8 cellular contexts compared by ENCODE assay signal in genomic region chr3:66037986-66038369, GRCh38. TPM values are rescaled to one million over a fixed set of nuclear protein-coding genes. Genes with fewer than 3 reads are reported as not detected.
DNase-seq lines count a peak whose midpoint lies in the region; ATAC-seq lines count a peak whose summit lies in the region.

No MANE protein-coding gene starts in this region.

- POLR2A ChIA-PET in activated CD4-positive, alpha-beta memory T cell treated with anti-CD3 and anti-CD28 coated beads, Interleukin-2, amount 10 ng/mL, durations not matched to agents 7 days and 5 days (lab: Charles Lee), result no interaction called here

- H3K4me3 Mint-ChIP-seq in activated naive CD4-positive, alpha-beta T cell treated with anti-CD3 and anti-CD28 coated beads for 36 hours, result peak overlapping the region; percentile 79
- H3K4me3 Mint-ChIP-seq in activated CD4-positive, alpha-beta memory T cell treated with anti-CD3 and anti-CD28 coated beads, Interleukin-2, amount 10 ng/mL, durations not matched to agents 7 days and 5 days, result peak overlapping the region; percentile 79

- peak overlapping the region; percentile 79 for H3K4me3 ChIP-seq in right cardiac atrium (ENCODE audit: low read length)
- H3K4me3 ChIP-seq in skeletal muscle tissue (ENCODE audit: low read length in 3 of 3), result peak overlapping the region; percentile 87 to 95 (median 91)

- H3K4me1 ChIP-seq in right cardiac atrium (ENCODE audit: control insufficient read depth, insufficient read depth, low read length), result peaks cover 8% of the 10 kb centered on the region
- peaks cover 20 to 24% (median 21%) of the 10 kb centered on the region in 3 donors for H3K4me1 ChIP-seq in skeletal muscle tissue (ENCODE audit: control insufficient read depth in 3 of 3, insufficient read depth in 3 of 3, low read length in 3 of 3)

- no peaks in the 10 kb centered on the region for H3K36me3 ChIP-seq in skeletal muscle tissue (ENCODE audit: control insufficient read depth in 3 of 3, insufficient read depth in 3 of 3, low read length in 3 of 3)

- H3K27ac ChIP-seq in right cardiac atrium (ENCODE audit: low read length) (peak overlapping the region; percentile 92), skeletal muscle tissue (ENCODE audit: low read depth, low read length) (peak overlapping the region; percentile 87)

- ATAC-seq in right cardiac atrium (peak; percentile 2 to 7), GM21786 (IDR thresholded peaks at IDR 0.05; ENCODE audit: unreplicated experiment) (no peak), GM21447 (IDR thresholded peaks at IDR 0.05; ENCODE audit: unreplicated experiment) (no peak)

- H3K27ac Mint-ChIP-seq in activated naive CD4-positive, alpha-beta T cell treated with anti-CD3 and anti-CD28 coated beads for 36 hours, result no peak overlapping the region
- no peak overlapping the region for H3K27ac Mint-ChIP-seq in activated CD4-positive, alpha-beta memory T cell treated with anti-CD3 and anti-CD28 coated beads, Interleukin-2, amount 10 ng/mL, durations not matched to agents 7 days and 5 days

- no peaks in the 10 kb centered on the region for H3K9me3 Mint-ChIP-seq in activated naive CD4-positive, alpha-beta T cell treated with anti-CD3 and anti-CD28 coated beads for 36 hours
- H3K9me3 Mint-ChIP-seq in activated CD4-positive, alpha-beta memory T cell treated with anti-CD3 and anti-CD28 coated beads, Interleukin-2, amount 10 ng/mL, durations not matched to agents 7 days and 5 days, result no peaks in the 10 kb centered on the region

- peaks cover 2% of the 10 kb centered on the region for H3K36me3 Mint-ChIP-seq in activated naive CD4-positive, alpha-beta T cell treated with anti-CD3 and anti-CD28 coated beads for 36 hours (ENCODE audit: low read depth)
- no peaks in the 10 kb centered on the region for H3K36me3 Mint-ChIP-seq in activated CD4-positive, alpha-beta memory T cell treated with anti-CD3 and anti-CD28 coated beads, Interleukin-2, amount 10 ng/mL, durations not matched to agents 7 days and 5 days (ENCODE audit: low read depth)

- no peaks in the 10 kb centered on the region for H3K27me3 ChIP-seq in right cardiac atrium (ENCODE audit: control insufficient read depth, insufficient read depth)
- H3K27me3 ChIP-seq in skeletal muscle tissue (ENCODE audit: control insufficient read depth in 3 of 3, insufficient read depth in 3 of 3, low read length in 3 of 3), result no peaks in the 10 kb centered on the region

- intact Hi-C loops in activated naive CD4-positive, alpha-beta T cell treated with anti-CD3 and anti-CD28 coated beads for 36 hours (cut with micrococcal nuclease), result loop anchor here (5.0 kb wide), 1 partner anchor 184 kb away; the partner anchor contains the start of gene SLC25A26
- intact Hi-C loops in right cardiac atrium (cut with DNase I), result loop anchor here in 3 of 4 donors (5.0 to 10.0 kb wide), 8 partner anchors 73 to 253 kb away; no protein-coding TSS in a partner anchor

- CTCF ChIA-PET in activated naive CD4-positive, alpha-beta T cell treated with anti-CD3 and anti-CD28 coated beads for 36 hours (lab: Charles Lee), result interaction anchor here (0.7 kb wide), 1 partner anchor 335 kb away, joined by 3 read pairs; no protein-coding TSS in a partner anchor
- CTCF ChIA-PET in activated CD4-positive, alpha-beta memory T cell treated with anti-CD3 and anti-CD28 coated beads, Interleukin-2, amount 10 ng/mL, durations not matched to agents 7 days and 5 days (lab: Charles Lee), result no interaction called here

- peaks cover 13% of the 10 kb centered on the region for H3K4me1 Mint-ChIP-seq in activated naive CD4-positive, alpha-beta T cell treated with anti-CD3 and anti-CD28 coated beads for 36 hours (ENCODE audit: low read depth)
- H3K4me1 Mint-ChIP-seq in activated CD4-positive, alpha-beta memory T cell treated with anti-CD3 and anti-CD28 coated beads, Interleukin-2, amount 10 ng/mL, durations not matched to agents 7 days and 5 days, result peaks cover 21% of the 10 kb centered on the region

- peak; percentile 17 for DNase-seq in activated naive CD4-positive, alpha-beta T cell treated with anti-CD3 and anti-CD28 coated beads for 36 hours
- DNase-seq in activated naive CD4-positive, alpha-beta T cell treated with anti-CD3 and anti-CD28 coated beads, Interleukin-2, amount 50 U/mL, for 16 hours, result no peak
- no peak for DNase-seq in activated CD4-positive, alpha-beta memory T cell treated with anti-CD3 and anti-CD28 coated beads, Interleukin-2, amount 10 ng/mL, durations not matched to agents 7 days and 5 days
- DNase-seq in right cardiac atrium (peak; percentile 30 to 72 (median 61)), NCI-H2029 treated with DMSO at 0.1 percent for 48 hours (lab: John Stamatoyannopoulos, UW) (no peak)

- H3K27me3 Mint-ChIP-seq in activated naive CD4-positive, alpha-beta T cell treated with anti-CD3 and anti-CD28 coated beads for 36 hours (ENCODE audit: low read depth), result peaks cover 64% of the 10 kb centered on the region
- H3K27me3 Mint-ChIP-seq in activated CD4-positive, alpha-beta memory T cell treated with anti-CD3 and anti-CD28 coated beads, Interleukin-2, amount 10 ng/mL, durations not matched to agents 7 days and 5 days, result peaks cover 60% of the 10 kb centered on the region

- H3K9ac ChIP-seq in skeletal muscle tissue (ENCODE audit: low read depth in 1 of 3, low read length in 3 of 3), result peak overlapping the region; percentile 67 to 94 (median 86)

- under 1% methylated on average over 31 of the region's 31 CpGs for WGBS in right cardiac atrium

- no peaks in the 10 kb centered on the region for H3K9me3 ChIP-seq in right cardiac atrium (ENCODE audit: control insufficient read depth, low read length)
- H3K9me3 ChIP-seq in skeletal muscle tissue (ENCODE audit: control insufficient read depth in 3 of 3, low read length in 3 of 3), result no peaks in the 10 kb centered on the region

RNA-seq across cellular contexts. Expression of gene MAGI1, which starts 0.7 kb away (rescaled TPM):
- total RNA-seq in activated naive CD4-positive, alpha-beta T cell treated with anti-CD3 and anti-CD28 coated beads for 36 hours, result not detected
- under 1 TPM; 0.18 to 0.25 TPM for total RNA-seq in activated CD4-positive, alpha-beta memory T cell treated with anti-CD3 and anti-CD28 coated beads, Interleukin-2, amount 10 ng/mL, durations not matched to agents 7 days and 5 days
- total RNA-seq in right cardiac atrium, result 10 to 100 TPM; 32.7 to 38.3 (median 34.4) TPM
- 15.8 TPM for polyA plus RNA-seq in right cardiac atrium
- 23.5 TPM for total RNA-seq in skeletal muscle tissue

Comparison
In these comparisons a context has a peak if more than half of its experiments do, and no peak if none do; other contexts are left out.
1. DNase-seq: peak in activated naive CD4-positive, alpha-beta T cell treated with anti-CD3 and anti-CD28 coated beads for 36 hours (single experiment) and right cardiac atrium (3 of 3); none in activated naive CD4-positive, alpha-beta T cell treated with anti-CD3 and anti-CD28 coated beads, Interleukin-2, amount 50 U/mL, for 16 hours (single experiment), activated CD4-positive, alpha-beta memory T cell treated with anti-CD3 and anti-CD28 coated beads, Interleukin-2, amount 10 ng/mL, durations not matched to agents 7 days and 5 days (single experiment) and NCI-H2029 treated with DMSO at 0.1 percent for 48 hours (single experiment).
2. ATAC-seq: peak in right cardiac atrium (2 of 2); none in GM21786 (single experiment) and GM21447 (single experiment).
3. RNA of gene MAGI1, which starts 0.7 kb away (total RNA-seq): 32.7 to 38.3 TPM in right cardiac atrium and 23.5 TPM in skeletal muscle tissue (single experiment); 0.18 to 0.25 TPM in activated CD4-positive, alpha-beta memory T cell treated with anti-CD3 and anti-CD28 coated beads, Interleukin-2, amount 10 ng/mL, durations not matched to agents 7 days and 5 days and not detected in activated naive CD4-positive, alpha-beta T cell treated with anti-CD3 and anti-CD28 coated beads for 36 hours; every median in the first group is over 10 times any median in the second.